Comparison of ENCODE assay signal across 24 cellular contexts in the genomic region with DNA sequence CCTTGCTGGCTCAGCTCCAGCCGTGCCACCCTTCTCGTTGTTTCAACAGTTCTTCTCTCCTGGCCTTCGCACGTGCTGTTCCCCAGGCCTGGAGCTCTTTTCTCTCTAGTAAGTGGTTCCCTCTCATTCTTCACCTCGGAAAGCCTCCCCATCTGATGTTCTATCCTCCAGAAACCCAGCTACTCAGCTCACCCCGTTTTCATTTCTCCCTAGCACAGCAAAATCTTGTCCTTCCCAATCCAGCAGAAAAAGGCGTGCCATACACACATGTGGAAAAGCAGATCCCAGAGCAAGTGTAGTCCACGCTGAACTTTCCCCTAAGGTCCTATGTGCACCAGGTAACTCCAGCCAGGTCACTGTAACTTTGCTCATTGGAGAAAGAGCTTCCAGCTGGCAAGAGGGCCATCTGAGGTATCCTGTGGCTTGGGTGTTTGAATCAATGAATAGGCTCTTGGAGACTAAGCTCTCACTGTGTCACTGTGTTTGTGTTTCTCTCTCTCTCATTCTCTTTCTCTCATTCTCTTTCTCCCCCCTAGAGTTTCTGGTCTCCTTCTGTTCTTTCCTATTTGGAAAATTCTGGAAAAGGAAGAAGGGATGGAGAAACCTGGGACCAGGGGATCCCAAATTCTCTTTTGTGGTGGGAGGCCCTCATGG. TPM values are rescaled to one million over a fixed set of nuclear protein-coding genes. Genes with fewer than 3 reads are reported as not detected.
DNase-seq lines count a peak whose midpoint lies in the region; ATAC-seq and TF ChIP-seq lines count a peak whose summit lies in the region.
"Had no signal": no experiment of that assay in that cellular context is flagged by ENCODE, and none has a peak within 500 bp of the region (broad histone marks: within the 10 kb centered on the region; RNA-seq: fewer than 3 reads in every experiment).

No MANE protein-coding gene starts in this region.

- no peaks in the 10 kb centered on the region for H3K9me3 ChIP-seq in osteoblast (ENCODE audit: low read depth, low read length)
- H3K9me3 ChIP-seq: esophagus squamous epithelium, mucosa of descending colon, right atrium auricular region, thoracic aorta had no signal

- DNase-seq in NCI-H82 (lab: John Stamatoyannopoulos, UW) (peak; percentile 52), NCI-H82 treated with DMSO at 0.1 percent for 48 hours (lab: John Stamatoyannopoulos, UW; ENCODE audit: unreplicated experiment) (no peak), osteoblast (ENCODE audit: insufficient read length, low spot score, missing footprints) (peak; percentile 85), NCI-H524 treated with DMSO at 0.1 percent for 48 hours (lab: John Stamatoyannopoulos, UW) (no peak), NCI-H2196 treated with DMSO at 0.1 percent for 48 hours (lab: John Stamatoyannopoulos, UW; ENCODE audit: unreplicated experiment) (no peak)
- no peak for DNase-seq in activated T-cell treated with anti-CD3 and anti-CD28 coated beads, Interleukin-2, amount 50 U/mL, for 4 hours
- DNase-seq: activated naive CD4-positive, alpha-beta T cell treated with Interleukin-2 at 50 U/mL for 16 hours; activated T-cell treated with anti-CD3 and anti-CD28 coated beads, Interleukin-2, amount 50 U/mL, for 72 hours; amygdala; CD4-positive, alpha-beta T cell; esophagus squamous epithelium; foreskin keratinocyte; mucosa of descending colon; NCI-H2107; NCI-H446 treated with DMSO at 0.1 percent for 48 hours; small intestine; T-helper 1 cell had no signal

- no peaks in the 10 kb centered on the region for H3K36me3 ChIP-seq in osteoblast (ENCODE audit: insufficient read depth, low read length)
- H3K36me3 ChIP-seq: esophagus squamous epithelium, right atrium auricular region, thoracic aorta had no signal

- no peak overlapping the region for H3K4me2 ChIP-seq in osteoblast (ENCODE audit: insufficient read depth, low read length)

- peaks cover 5% of the 10 kb centered on the region for H3K36me3 Mint-ChIP-seq in IgD-negative memory B cell
- H3K36me3 Mint-ChIP-seq in dendritic cell treated with granulocyte-macrophage colony-stimulating factor and Interleukin-4, amounts not matched to agents 40 ng/mL and 50 ng/mL, for 4 days (ENCODE audit: low read depth), result no peaks in the 10 kb centered on the region
- H3K36me3 Mint-ChIP-seq in activated T-cell treated with anti-CD3 and anti-CD28 coated beads, Interleukin-2, amount 50 U/mL, for 4 hours (ENCODE audit: insufficient read depth), result no peaks in the 10 kb centered on the region

- no peaks in the 10 kb centered on the region for H4K20me1 ChIP-seq in osteoblast (ENCODE audit: insufficient read depth, low read length)

- peak overlapping the region in 3 of 4 donors; percentile 10 to 39 (median 14) for H3K4me3 Mint-ChIP-seq in IgD-negative memory B cell
- no peak overlapping the region for H3K4me3 Mint-ChIP-seq in dendritic cell treated with granulocyte-macrophage colony-stimulating factor and Interleukin-4, amounts not matched to agents 40 ng/mL and 50 ng/mL, for 4 days
- no peak overlapping the region for H3K4me3 Mint-ChIP-seq in activated T-cell treated with anti-CD3 and anti-CD28 coated beads, Interleukin-2, amount 50 U/mL, for 4 hours
- H3K4me3 Mint-ChIP-seq: activated T-cell treated with anti-CD3 and anti-CD28 coated beads, Interleukin-2, amount 50 U/mL, for 72 hours; CD4-positive, alpha-beta T cell; stimulated activated naive CD8-positive, alpha-beta T cell treated with anti-CD3 and anti-CD28 coated beads, Interleukin-15, Interleukin-2, amounts not matched to agents 100 ng/mL and 50 ng/mL, for 24 hours had no signal

- intact Hi-C loops in dendritic cell treated with granulocyte-macrophage colony-stimulating factor and Interleukin-4, amounts not matched to agents 40 ng/mL and 50 ng/mL, for 4 days (cut with micrococcal nuclease), result no loop called here

- H3K27me3 Mint-ChIP-seq in IgD-negative memory B cell, result peaks cover 30% of the 10 kb centered on the region
- H3K27me3 Mint-ChIP-seq in dendritic cell treated with granulocyte-macrophage colony-stimulating factor and Interleukin-4, amounts not matched to agents 40 ng/mL and 50 ng/mL, for 4 days, result peaks cover 27% of the 10 kb centered on the region
- peaks cover 41% of the 10 kb centered on the region for H3K27me3 Mint-ChIP-seq in activated T-cell treated with anti-CD3 and anti-CD28 coated beads, Interleukin-2, amount 50 U/mL, for 4 hours (ENCODE audit: low read depth)

- H3K79me2 ChIP-seq in osteoblast (ENCODE audit: insufficient read depth, low read length), result no peaks in the 10 kb centered on the region

- H3K9me3 Mint-ChIP-seq in IgD-negative memory B cell, result peaks cover 0 to 3% (median 0%) of the 10 kb centered on the region in 3 donors
- H3K9me3 Mint-ChIP-seq in dendritic cell treated with granulocyte-macrophage colony-stimulating factor and Interleukin-4, amounts not matched to agents 40 ng/mL and 50 ng/mL, for 4 days, result no peaks in the 10 kb centered on the region
- H3K9me3 Mint-ChIP-seq in activated T-cell treated with anti-CD3 and anti-CD28 coated beads, Interleukin-2, amount 50 U/mL, for 4 hours, result no peaks in the 10 kb centered on the region
- H3K9me3 Mint-ChIP-seq: CD4-positive, alpha-beta T cell; stimulated activated naive CD8-positive, alpha-beta T cell treated with anti-CD3 and anti-CD28 coated beads, Interleukin-15, Interleukin-2, amounts not matched to agents 100 ng/mL and 50 ng/mL, for 24 hours had no signal

- no peak overlapping the region for H2AFZ ChIP-seq in osteoblast (ENCODE audit: low read length)

- peak overlapping the region in 1 of 3 donors; percentile 52 for H3K27ac Mint-ChIP-seq in IgD-negative memory B cell
- H3K27ac Mint-ChIP-seq in dendritic cell treated with granulocyte-macrophage colony-stimulating factor and Interleukin-4, amounts not matched to agents 40 ng/mL and 50 ng/mL, for 4 days, result peak overlapping the region; percentile 12
- H3K27ac Mint-ChIP-seq: activated T-cell treated with anti-CD3 and anti-CD28 coated beads, Interleukin-2, amount 50 U/mL, for 72 hours; CD4-positive, alpha-beta T cell; stimulated activated naive CD8-positive, alpha-beta T cell treated with anti-CD3 and anti-CD28 coated beads, Interleukin-15, Interleukin-2, amounts not matched to agents 100 ng/mL and 50 ng/mL, for 24 hours had no signal

- ATAC-seq in activated T-cell treated with anti-CD3 and anti-CD28 coated beads, Interleukin-2, amount 50 U/mL, for 4 hours, result no peak
- ATAC-seq: activated T-cell treated with anti-CD3 and anti-CD28 coated beads, Interleukin-2, amount 50 U/mL, for 72 hours; foreskin keratinocyte; HepG2; mucosa of descending colon had no signal

- H3K27ac ChIP-seq in osteoblast (ENCODE audit: low read depth, low read length), result no peak overlapping the region
- H3K27ac ChIP-seq: foreskin keratinocyte, HL-60, right atrium auricular region, thoracic aorta had no signal

- H3K4me1 Mint-ChIP-seq in IgD-negative memory B cell, result peaks cover 0 to 17% (median 14%) of the 10 kb centered on the region in 3 donors
- H3K4me1 Mint-ChIP-seq in dendritic cell treated with granulocyte-macrophage colony-stimulating factor and Interleukin-4, amounts not matched to agents 40 ng/mL and 50 ng/mL, for 4 days (ENCODE audit: low read depth), result peaks cover 51% of the 10 kb centered on the region
- H3K4me1 Mint-ChIP-seq in activated T-cell treated with anti-CD3 and anti-CD28 coated beads, Interleukin-2, amount 50 U/mL, for 4 hours (ENCODE audit: low read depth), result peaks cover 7% of the 10 kb centered on the region

- no peaks in the 10 kb centered on the region for H3K4me1 ChIP-seq in osteoblast (ENCODE audit: insufficient read depth, low read length)
- H3K4me1 ChIP-seq: foreskin keratinocyte had no signal

- TF ChIP-seq CTCF in osteoblast (IDR thresholded peaks at IDR 0.05; ENCODE audit: extremely low read depth, low read depth, low read length), result no peak

- no peak overlapping the region for H3K4me3 ChIP-seq in osteoblast (ENCODE audit: insufficient read depth, low read length)
- H3K4me3 ChIP-seq: esophagus squamous epithelium, mucosa of descending colon, right atrium auricular region, thoracic aorta had no signal

- peaks cover 28% of the 10 kb centered on the region for H3K27me3 ChIP-seq in osteoblast (ENCODE audit: insufficient read depth, low read length)
- H3K27me3 ChIP-seq: right atrium auricular region had no signal

RNA-seq across cellular contexts. Expression of gene COLGALT1, which starts 49.0 kb away (rescaled TPM):
- polyA plus RNA-seq in IgD-negative memory B cell, result 11.5 TPM
- total RNA-seq in osteoblast, result 106 and 108 TPM in 2 replicates
- total RNA-seq in activated T-cell treated with anti-CD3 and anti-CD28 coated beads, Interleukin-2, amount 50 U/mL, for 4 hours, result 100 to 1,000 TPM; 121 to 148 (median 139) TPM

Comparison
In these comparisons a context has a peak if more than half of its experiments do, and no peak if none do; other contexts are left out.
1. DNase-seq: peak in NCI-H82 (single experiment) and osteoblast (single experiment); none in NCI-H82 treated with DMSO at 0.1 percent for 48 hours (single experiment), NCI-H524 treated with DMSO at 0.1 percent for 48 hours (single experiment), NCI-H2196 treated with DMSO at 0.1 percent for 48 hours (single experiment) and activated T-cell treated with anti-CD3 and anti-CD28 coated beads, Interleukin-2, amount 50 U/mL, for 4 hours (single experiment).
2. H3K4me3 Mint-ChIP-seq: peak in IgD-negative memory B cell (3 of 4); none in dendritic cell treated with granulocyte-macrophage colony-stimulating factor and Interleukin-4, amounts not matched to agents 40 ng/mL and 50 ng/mL, for 4 days (single experiment) and activated T-cell treated with anti-CD3 and anti-CD28 coated beads, Interleukin-2, amount 50 U/mL, for 4 hours (single experiment).